ENCODE assay signal across 15 cellular contexts in genomic region chr17:1174490-1174889, GRCh38.
"Had no signal": no experiment of that assay in that cellular context is flagged by ENCODE, and none has a peak within 500 bp of the region (broad histone marks: within the 10 kb centered on the region; RNA-seq: fewer than 3 reads in every experiment).

No MANE protein-coding gene starts in this region.

- ATAC-seq: effector memory CD8-positive, alpha-beta T cell; mucosa of descending colon; pancreas; stimulated activated naive B cell treated with anti-CD40 and anti-IgM and Interleukin-4, amounts not matched to agents 10 μg/mL and 1 μg/mL and 100 μg/mL, for 72 hours; T-helper 17 cell; upper lobe of right lung had no signal

- H3K9me3 Mint-ChIP-seq: activated T-helper 1 cell treated with anti-CD3 and anti-CD28 coated beads, Interleukin-12 subunit alpha, Interleukin-12 subunit beta, Interleukin-2, Interleukin-4 antibody, amounts not matched to agents 30 ng/mL and 10 ng/mL and 1 ng/mL, durations not matched to agents 14 hours and 24 hours and 36 hours; effector memory CD8-positive, alpha-beta T cell; naive B cell; stimulated activated naive B cell treated with anti-CD40 and anti-IgM and Interleukin-4, amounts not matched to agents 10 μg/mL and 1 μg/mL and 100 μg/mL, for 72 hours had no signal

- H3K36me3 Mint-ChIP-seq: activated naive CD8-positive, alpha-beta T cell; naive B cell had no signal

- H3K4me1 ChIP-seq: pancreas had no signal

- H3K27me3 Mint-ChIP-seq: activated naive CD8-positive, alpha-beta T cell; effector memory CD8-positive, alpha-beta T cell; stimulated activated naive B cell treated with anti-CD40 and anti-IgM and Interleukin-4, amounts not matched to agents 10 μg/mL and 1 μg/mL and 100 μg/mL, for 72 hours; T-helper 17 cell had no signal

- H3K4me3 ChIP-seq: mucosa of descending colon, pancreas, sigmoid colon, upper lobe of right lung had no signal

- H3K27me3 ChIP-seq: pancreas, sigmoid colon, upper lobe of right lung had no signal

- H3K9me3 ChIP-seq: mucosa of descending colon, neutrophil, pancreas, sigmoid colon, upper lobe of right lung had no signal

- H3K36me3 ChIP-seq: neutrophil, pancreas had no signal

- H3K27ac Mint-ChIP-seq: activated naive CD8-positive, alpha-beta T cell; activated T-helper 1 cell treated with anti-CD3 and anti-CD28 coated beads, Interleukin-12 subunit alpha, Interleukin-12 subunit beta, Interleukin-2, Interleukin-4 antibody, amounts not matched to agents 30 ng/mL and 10 ng/mL and 1 ng/mL, durations not matched to agents 14 hours and 24 hours and 36 hours; stimulated activated naive B cell treated with anti-CD40 and anti-IgM and Interleukin-4, amounts not matched to agents 10 μg/mL and 1 μg/mL and 100 μg/mL, for 72 hours had no signal

- DNase-seq: activated CD4-positive, alpha-beta T cell treated with anti-CD3 and anti-CD28 coated beads, Interleukin-2, amount 50 U/mL, for 4 hours; dermis blood vessel endothelial cell; effector memory CD8-positive, alpha-beta T cell; kidney; mesenchymal stem cell; mucosa of descending colon; naive B cell; pancreas; sigmoid colon; stimulated activated naive B cell treated with anti-CD40 and anti-IgM and Interleukin-4, amounts not matched to agents 10 μg/mL and 1 μg/mL and 100 μg/mL, for 72 hours; T-helper 17 cell; upper lobe of right lung had no signal

- H3K27ac ChIP-seq: neutrophil, pancreas, upper lobe of right lung had no signal

- H3K4me3 Mint-ChIP-seq: activated naive CD8-positive, alpha-beta T cell; activated T-helper 1 cell treated with anti-CD3 and anti-CD28 coated beads, Interleukin-12 subunit alpha, Interleukin-12 subunit beta, Interleukin-2, Interleukin-4 antibody, amounts not matched to agents 30 ng/mL and 10 ng/mL and 1 ng/mL, durations not matched to agents 14 hours and 24 hours and 36 hours; effector memory CD8-positive, alpha-beta T cell; stimulated activated naive B cell treated with anti-CD40 and anti-IgM and Interleukin-4, amounts not matched to agents 10 μg/mL and 1 μg/mL and 100 μg/mL, for 72 hours had no signal
